In the genomic region with DNA sequence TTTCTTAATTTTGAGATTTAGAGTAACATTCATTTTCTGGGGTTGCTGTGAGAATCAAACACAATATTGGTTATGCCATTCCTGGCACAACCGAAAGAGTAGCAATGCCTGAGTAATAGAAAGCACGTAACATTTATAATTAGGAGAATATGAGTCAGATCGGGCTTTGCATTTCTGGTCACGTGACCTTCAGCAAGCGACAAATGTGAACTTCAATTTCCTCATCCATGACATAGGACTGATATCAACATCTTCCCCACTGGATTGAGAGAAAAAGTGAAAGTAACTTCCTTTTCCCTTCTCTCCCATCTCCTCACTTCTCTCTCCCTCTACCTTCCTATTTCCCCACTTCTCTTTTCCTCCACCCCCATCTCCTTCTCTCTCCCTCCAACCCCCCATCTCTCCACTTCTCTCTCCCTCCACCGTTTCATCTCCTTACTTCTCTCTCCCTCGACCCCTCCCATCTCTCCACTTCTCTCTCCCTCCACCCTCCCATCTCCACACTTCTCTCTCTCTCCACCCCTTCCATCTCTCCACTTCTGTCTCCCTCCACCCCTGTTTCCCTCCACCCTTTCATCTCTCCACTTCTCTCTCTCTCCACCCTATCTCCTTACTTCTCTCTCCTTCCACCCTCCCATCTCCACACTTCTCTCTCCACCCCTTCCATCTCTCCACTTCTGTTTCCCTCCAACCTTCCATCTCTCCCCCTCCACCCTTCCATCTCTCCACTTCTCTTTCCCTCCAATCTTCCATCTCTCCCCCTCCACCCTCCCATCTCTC, we compare ENCODE assay signal across 12 cellular contexts. TPM values are rescaled to one million over a fixed set of nuclear protein-coding genes. Genes with fewer than 3 reads are reported as not detected.
DNase-seq lines count a peak whose midpoint lies in the region; ATAC-seq, FAIRE-seq and TF ChIP-seq lines count a peak whose summit lies in the region.
"Had no signal": no experiment of that assay in that cellular context is flagged by ENCODE, and none has a peak within 500 bp of the region (broad histone marks: within the 10 kb centered on the region; RNA-seq: fewer than 3 reads in every experiment).

No MANE protein-coding gene starts in this region.

- no peak for TF ChIP-seq POLR2A in GM12878 (IDR thresholded peaks at IDR 0.05; ENCODE audit: low read depth, low read length)

- H3K4me1 ChIP-seq in Karpas-422 (ENCODE audit: low read length) (peaks cover 7% of the 10 kb centered on the region), GM12878 (ENCODE audit: control insufficient read depth, insufficient read depth, low read length) (no peaks in the 10 kb centered on the region), skeletal muscle tissue (ENCODE audit: control insufficient read depth in 3 of 3, insufficient read depth in 3 of 3, low read length in 3 of 3) (no peaks in the 10 kb centered on the region), tibial artery (no peaks in the 10 kb centered on the region)
- H3K4me1 ChIP-seq: lower lobe of right lung had no signal

- WGBS in GM12878 (ENCODE audit: insufficient coverage, insufficient replicate concordance, low lambda C conversion rate, missing lambda C conversion rate): 2% methylated on average over 6 of the region's 7 CpGs

- no peaks in the 10 kb centered on the region for H3K9me3 Mint-ChIP-seq in activated CD4-positive, alpha-beta T cell treated with anti-CD3 and anti-CD28 coated beads for 36 hours (ENCODE audit: low read depth)
- H3K9me3 Mint-ChIP-seq: activated T-helper 2 cell treated with anti-CD3 and anti-CD28 coated beads, Interferon-gamma antibody, Interleukin-2, Interleukin-4, amounts not matched to agents 10 μg/mL and 5 μg/mL and 100 μg/mL, durations not matched to agents 14 hours and 24 hours and 36 hours had no signal

- TF ChIP-seq RAD21 in GM12878 (IDR thresholded peaks at IDR 0.05; ENCODE audit: insufficient read depth, low read depth, low read length): no peak

- H2AFZ ChIP-seq in Karpas-422 (ENCODE audit: low read length) (peak overlapping the region; percentile 53; the same call in 1 of the 2 replicates), GM12878 (ENCODE audit: control insufficient read depth, low read depth, low read length) (peak overlapping the region; percentile 37)

- H3K27me3 ChIP-seq in Karpas-422 (ENCODE audit: low read length) (no peaks in the 10 kb centered on the region), GM12878 (replicated peaks in 1 of 2; ENCODE audit: control insufficient read depth in 2 of 2, insufficient read depth in 2 of 2, low read length in 1 of 2) (no peaks in the 10 kb centered on the region), skeletal muscle tissue (ENCODE audit: control insufficient read depth in 3 of 3, insufficient read depth in 3 of 3, low read length in 3 of 3) (no peaks in the 10 kb centered on the region), tibial artery (peaks cover 0 to 6% of the 10 kb centered on the region in 2 donors)

- no peak overlapping the region for H3K4me3 Mint-ChIP-seq in activated CD4-positive, alpha-beta T cell treated with anti-CD3 and anti-CD28 coated beads for 36 hours

- H3K79me2 ChIP-seq in Karpas-422 (ENCODE audit: low read length): no peaks in the 10 kb centered on the region
- no peaks in the 10 kb centered on the region for H3K79me2 ChIP-seq in GM12878 (ENCODE audit: control insufficient read depth, insufficient read depth, low read length)

- RAD21 ChIA-PET in GM12878 (lab: Charles Lee; ENCODE audit: unreplicated experiment): no interaction called here

- ATAC-seq in activated CD4-positive, alpha-beta T cell treated with anti-CD3 and anti-CD28 coated beads for 36 hours: peak; percentile 88
- ATAC-seq in GM12878: peak; percentile 56

- POLR2A ChIA-PET in activated CD4-positive, alpha-beta T cell treated with anti-CD3 and anti-CD28 coated beads for 36 hours (lab: Charles Lee): no interaction called here
- POLR2A ChIA-PET in GM12878 (lab: Charles Lee): no interaction called here

- no peak for FAIRE-seq in GM12878 (lab: Jason Lieb, UNC)
- FAIRE-seq: endothelial cell of umbilical vein had no signal

- H3K27ac Mint-ChIP-seq in activated CD4-positive, alpha-beta T cell treated with anti-CD3 and anti-CD28 coated beads for 36 hours: peak overlapping the region; percentile 33
- H3K27ac Mint-ChIP-seq: activated T-helper 2 cell treated with anti-CD3 and anti-CD28 coated beads, Interferon-gamma antibody, Interleukin-2, Interleukin-4, amounts not matched to agents 10 μg/mL and 5 μg/mL and 100 μg/mL, durations not matched to agents 14 hours and 24 hours and 36 hours had no signal

- H3K4me1 Mint-ChIP-seq in activated CD4-positive, alpha-beta T cell treated with anti-CD3 and anti-CD28 coated beads for 36 hours: peaks cover 17% of the 10 kb centered on the region

- H3K9me3 ChIP-seq in Karpas-422 (ENCODE audit: low read length) (no peaks in the 10 kb centered on the region), GM12878 (replicated peaks; ENCODE audit: control insufficient read depth, insufficient read depth, low read length) (no peaks in the 10 kb centered on the region), skeletal muscle tissue (ENCODE audit: control insufficient read depth in 3 of 3, low read length in 3 of 3) (no peaks in the 10 kb centered on the region), tibial artery (no peaks in the 10 kb centered on the region)
- H3K9me3 ChIP-seq: lower lobe of right lung had no signal

- CTCF ChIA-PET in activated CD4-positive, alpha-beta T cell treated with anti-CD3 and anti-CD28 coated beads for 36 hours (lab: Charles Lee): interaction anchor here (0.7 to 0.8 kb wide), 2 partner anchors 10 to 63 kb away, joined by 3 read pairs; no protein-coding TSS in a partner anchor
- CTCF ChIA-PET in GM12878 (lab: Yijun Ruan, JAX): no interaction called here

- in situ Hi-C loops in GM12878 (cut with MboI): no loop called here

- no TSS peak for BruUV-seq in GM12878 (replicated peaks; lab: Mats Ljungman, UMichigan)

- H3K27me3 Mint-ChIP-seq in activated CD4-positive, alpha-beta T cell treated with anti-CD3 and anti-CD28 coated beads for 36 hours: peaks cover 17% of the 10 kb centered on the region

- H3K9me2 ChIP-seq in Karpas-422 (replicated peaks; ENCODE audit: insufficient read depth, low read length): no peaks in the 10 kb centered on the region

- no peak overlapping the region for H3K9ac ChIP-seq in Karpas-422 (ENCODE audit: low read length)
- no peak overlapping the region for H3K9ac ChIP-seq in GM12878 (ENCODE audit: control insufficient read depth, insufficient read depth, low read length)
- H3K9ac ChIP-seq in skeletal muscle tissue (ENCODE audit: low read depth in 1 of 3, low read length in 3 of 3): no peak overlapping the region

- peak; percentile 7 for DNase-seq in activated CD4-positive, alpha-beta T cell treated with anti-CD3 and anti-CD28 coated beads for 36 hours
- no peak for DNase-seq in activated CD4-positive, alpha-beta T cell treated with anti-CD3 and anti-CD28 coated beads for 1 hour
- DNase-seq in Karpas-422 (peak; percentile 61), GM12878 (ENCODE audit: low read depth, low spot score) (peak; percentile 16), GF-D8 (lab: John Stamatoyannopoulos, UW) (no peak), NCI-H82 (lab: John Stamatoyannopoulos, UW) (no peak), tibial artery (no peak)
- DNase-seq: lower lobe of right lung, Right ventricle myocardium superior had no signal

- H4K20me1 ChIP-seq in Karpas-422 (ENCODE audit: insufficient read depth, low read depth, low read length) (no peaks in the 10 kb centered on the region), GM12878 (ENCODE audit: control insufficient read depth, insufficient read depth) (no peaks in the 10 kb centered on the region; the same call in 1 of the 2 replicates)

- no peak for TF ChIP-seq CTCF in GM12878 (IDR thresholded peaks at IDR 0.05 in 2 of 3, conservative IDR thresholded peaks at IDR 0.05 in 1 of 3; ENCODE audit: control insufficient read depth in 2 of 3, extremely low read depth in 1 of 3, insufficient read depth in 1 of 3, low read depth in 3 of 3, low read length in 3 of 3)
- TF ChIP-seq CTCF in tibial artery (IDR thresholded peaks at IDR 0.05): no peak

- H3K36me3 ChIP-seq in Karpas-422 (ENCODE audit: insufficient read depth, low read length): no peaks in the 10 kb centered on the region
- H3K36me3 ChIP-seq in GM12878 (ENCODE audit: control insufficient read depth in 2 of 2, insufficient read depth in 2 of 2, low read length in 1 of 2): no peaks in the 10 kb centered on the region
- no peaks in the 10 kb centered on the region for H3K36me3 ChIP-seq in skeletal muscle tissue (ENCODE audit: control insufficient read depth in 3 of 3, insufficient read depth in 3 of 3, low read length in 3 of 3)
- H3K36me3 ChIP-seq in tibial artery: no peaks in the 10 kb centered on the region
- H3K36me3 ChIP-seq: lower lobe of right lung had no signal

- H3K36me3 Mint-ChIP-seq in activated CD4-positive, alpha-beta T cell treated with anti-CD3 and anti-CD28 coated beads for 36 hours (ENCODE audit: low read depth): no peaks in the 10 kb centered on the region

- intact Hi-C loops in activated CD4-positive, alpha-beta T cell treated with anti-CD3 and anti-CD28 coated beads for 36 hours (cut with DNase I, micrococcal nuclease): loop anchor here (1.0 to 2.0 kb wide), 3 partner anchors 34 kb away; a partner anchor contains a TSS
- intact Hi-C loops in GM12878 (cut with micrococcal nuclease; ENCODE audit: unreplicated experiment) (no loop called here), tibial artery (cut with DNase I; ENCODE audit: low total_unique reads) (no loop called here)

- H3K27ac ChIP-seq in Karpas-422 (ENCODE audit: low read length) (no peak overlapping the region), GM12878 (ENCODE audit: control insufficient read depth, insufficient read depth) (no peak overlapping the region), skeletal muscle tissue (ENCODE audit: low read depth, low read length) (no peak overlapping the region), tibial artery (no peak overlapping the region)
- H3K27ac ChIP-seq: lower lobe of right lung had no signal

- no peak for TF ChIP-seq EP300 in GM12878 (IDR thresholded peaks at IDR 0.05; ENCODE audit: borderline replicate concordance in 1 of 2, control insufficient read depth in 1 of 2, low read depth in 2 of 2, low read length in 2 of 2)

- SMC1A ChIA-PET in GM12878 (lab: Charles Lee; ENCODE audit: uncharacterized antibody, unreplicated experiment): no interaction called here

- H3K4me2 ChIP-seq in Karpas-422 (ENCODE audit: low read depth, low read length, poor library complexity, severe bottlenecking) (peak overlapping the region; percentile 46), GM12878 (ENCODE audit: control insufficient read depth, insufficient read depth) (no peak overlapping the region)

- H3K4me3 ChIP-seq in Karpas-422 (ENCODE audit: low read length) (peak overlapping the region; percentile 20; the same call in 1 of the 2 replicates), GM12878 (0 out of 2 replicates have a peak overlapping the region, but pooled peaks have one; percentile 13), skeletal muscle tissue (ENCODE audit: low read length in 3 of 3) (peak overlapping the region; percentile 51 to 55 (median 52)), tibial artery (no peak overlapping the region)
- H3K4me3 ChIP-seq: lower lobe of right lung had no signal

RNA-seq across cellular contexts. Expression of a gene that starts 33.5 kb away (rescaled TPM):
- 10 to 100 TPM; 25.1 to 25.5 TPM for total RNA-seq in activated CD4-positive, alpha-beta T cell treated with anti-CD3 and anti-CD28 coated beads for 36 hours
- total RNA-seq in Karpas-422 (2014; rRNA removed; shearing (Covaris generic); ENCODE audit: low replicate concordance): 27.2 and 47.9 TPM in 2 replicates
- total RNA-seq in GM12878 (2013; cell fraction: nucleolus; rRNA removed): 45.0 and 47.4 TPM in 2 replicates
- 35.0 and 40.8 TPM in 2 replicates for total RNA-seq in GM12878 (2014; rRNA removed)
- 31.2 and 32.2 TPM in 2 replicates for total RNA-seq in GM12878 (2014; rRNA removed; fragmentation: Illumina TruSeq; extraction: Trizol)
- total RNA-seq in GM12878 (2021): 22.4 and 23.8 TPM in 2 replicates
- polyA plus RNA-seq in GM12878 (2011; ENCODE audit: low read depth): 19.5 TPM
- 71.3 and 77.3 TPM in 2 replicates for polyA plus RNA-seq in GM12878 (2011; rRNA removed)
- polyA plus RNA-seq in GM12878 (2011; cell fraction: cytosol; rRNA removed): 54.5 and 59.7 TPM in 2 replicates
- polyA plus RNA-seq in GM12878 (2011; cell fraction: nucleus; rRNA removed): 54.3 and 56.3 TPM in 2 replicates
- polyA plus RNA-seq in GM12878 (2012): 23.9 and 29.3 TPM in 2 replicates
- polyA plus RNA-seq in GM12878 (2014; fragmentation: Illumina TruSeq; extraction: Trizol): 38.8 and 44.3 TPM in 2 replicates
- polyA plus RNA-seq in GM12878 (2014; fragmentation: Nextera tagmentation; extraction: Ambion mirVana): 10 to 100 TPM; 25.1 to 30.5 TPM
- polyA plus RNA-seq in GM12878 (2014; rRNA removed): 24.5 and 26.2 TPM in 2 replicates
- polyA plus RNA-seq in GM12878 (2016; fragmentation: Nextera tagmentation; extraction: Ambion mirVana): 10 to 100 TPM; 43.6 TPM
- polyA minus RNA-seq in GM12878 (2011; rRNA and poly(A)+ RNA removed): 44.3 and 46.3 TPM in 2 replicates
- 12.8 and 17.3 TPM in 2 replicates for polyA minus RNA-seq in GM12878 (2011; cell fraction: cytosol; rRNA and poly(A)+ RNA removed)
- polyA minus RNA-seq in GM12878 (2011; cell fraction: nucleus; rRNA and poly(A)+ RNA removed): 18.9 and 22.2 TPM in 2 replicates
- 73.6 TPM for total RNA-seq in skeletal muscle tissue

RNA-seq across cellular contexts. Expression of a gene that starts 47.5 kb away (rescaled TPM):
- 1 to 10 TPM; 1.2 TPM for total RNA-seq in activated CD4-positive, alpha-beta T cell treated with anti-CD3 and anti-CD28 coated beads for 36 hours
- not detected in 2 replicates for total RNA-seq in Karpas-422 (2014; rRNA removed; shearing (Covaris generic); ENCODE audit: low replicate concordance)
- 8.8 and 9.6 TPM in 2 replicates for total RNA-seq in GM12878 (2013; cell fraction: nucleolus; rRNA removed)
- 0.54 and 1.0 TPM in 2 replicates for total RNA-seq in GM12878 (2014; rRNA removed)
- total RNA-seq in GM12878 (2014; rRNA removed; fragmentation: Illumina TruSeq; extraction: Trizol): 0.27 and 0.28 TPM in 2 replicates
- total RNA-seq in GM12878 (2021): 1.6 and 2.1 TPM in 2 replicates
- 0.81 TPM for polyA plus RNA-seq in GM12878 (2011; ENCODE audit: low read depth)
- polyA plus RNA-seq in GM12878 (2011; rRNA removed): 0.19 and 0.49 TPM in 2 replicates
- 0.57 and 0.64 TPM in 2 replicates for polyA plus RNA-seq in GM12878 (2011; cell fraction: cytosol; rRNA removed)
- polyA plus RNA-seq in GM12878 (2011; cell fraction: nucleus; rRNA removed): 2.1 and 2.4 TPM in 2 replicates
- 1.8 and 2.4 TPM in 2 replicates for polyA plus RNA-seq in GM12878 (2012)
- 0.22 and 0.76 TPM in 2 replicates for polyA plus RNA-seq in GM12878 (2014; fragmentation: Illumina TruSeq; extraction: Trizol)
- under 1 TPM; 0.13 to 0.16 TPM for polyA plus RNA-seq in GM12878 (2014; fragmentation: Nextera tagmentation; extraction: Ambion mirVana)
- 1.1 and 1.7 TPM in 2 replicates for polyA plus RNA-seq in GM12878 (2014; rRNA removed)
- polyA plus RNA-seq in GM12878 (2016; fragmentation: Nextera tagmentation; extraction: Ambion mirVana): 1 to 10 TPM in 1 of 2 experiments, under 1 TPM in 1; 0.68 to 1.1 TPM
- polyA minus RNA-seq in GM12878 (2011; rRNA and poly(A)+ RNA removed): 0.37 and 0.82 TPM in 2 replicates
- polyA minus RNA-seq in GM12878 (2011; cell fraction: cytosol; rRNA and poly(A)+ RNA removed): 0.21 and 0.53 TPM in 2 replicates
- polyA minus RNA-seq in GM12878 (2011; cell fraction: nucleus; rRNA and poly(A)+ RNA removed): 1.3 and 2.4 TPM in 2 replicates
- total RNA-seq in skeletal muscle tissue: 6.3 TPM

Comparison
In these comparisons a context has a peak if more than half of its experiments do, and no peak if none do; other contexts are left out.
1. DNase-seq: peak in activated CD4-positive, alpha-beta T cell treated with anti-CD3 and anti-CD28 coated beads for 36 hours (single experiment), Karpas-422 (single experiment) and GM12878 (single experiment); none in activated CD4-positive, alpha-beta T cell treated with anti-CD3 and anti-CD28 coated beads for 1 hour (single experiment), GF-D8 (single experiment), NCI-H82 (single experiment) and tibial artery (0 of 2).
2. H3K4me3 ChIP-seq: peak in Karpas-422 (single experiment), GM12878 (single experiment) and skeletal muscle tissue (3 of 3); none in tibial artery (0 of 2).
3. intact Hi-C loops: an anchor here in activated CD4-positive, alpha-beta T cell treated with anti-CD3 and anti-CD28 coated beads for 36 hours (1.0 to 2.0 kb wide); none called in GM12878 and tibial artery.